24 cellular contexts compared by ENCODE assay signal in the genomic region with DNA sequence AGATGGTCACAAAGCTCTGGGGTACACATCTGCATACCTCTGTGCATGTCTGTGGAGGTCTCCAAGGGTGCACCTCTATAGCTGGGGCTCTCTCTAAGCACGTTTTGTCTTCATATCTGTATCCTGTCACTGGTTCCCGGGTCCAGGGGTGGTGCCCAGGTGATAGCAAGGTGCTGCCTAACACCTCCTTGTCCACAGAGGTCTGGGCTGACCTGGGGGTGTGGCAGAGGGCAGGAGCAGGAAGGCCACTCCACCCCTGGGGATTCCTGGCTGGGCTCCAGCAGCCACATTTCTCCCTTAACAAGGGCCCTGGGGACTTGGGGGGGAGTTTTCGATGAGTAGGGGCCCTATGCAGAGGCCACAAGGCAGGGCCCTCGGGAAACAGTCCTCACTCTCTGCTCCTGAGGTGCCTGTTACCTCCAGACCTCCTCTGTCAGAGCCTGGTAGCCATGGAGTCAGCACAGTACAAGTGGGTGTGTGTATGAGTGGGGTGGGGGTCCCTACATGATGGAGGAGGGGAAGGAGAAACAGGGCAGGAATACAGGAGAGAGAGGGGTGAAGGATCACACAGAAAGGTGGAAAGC. TPM values are rescaled to one million over a fixed set of nuclear protein-coding genes. Genes with fewer than 3 reads are reported as not detected.
DNase-seq lines count a peak whose midpoint lies in the region; ATAC-seq and TF ChIP-seq lines count a peak whose summit lies in the region.
"Had no signal": no experiment of that assay in that cellular context is flagged by ENCODE, and none has a peak within 500 bp of the region (broad histone marks: within the 10 kb centered on the region; RNA-seq: fewer than 3 reads in every experiment).

No MANE protein-coding gene starts in this region.

- H3K23ac ChIP-seq in IMR-90 (ENCODE audit: low read depth, low read length), result no peak overlapping the region

- WGBS in IMR-90 (ENCODE audit: extremely low coverage in 2 of 2, insufficient read length in 1 of 2), 2 experiments, result 50% methylated on average over 1 of the region's 4 CpGs; no CpG with 5 or more reads in 1 of the 2 experiments

- H3K9me3 Mint-ChIP-seq in chondrocyte (ENCODE audit: low read depth), result no peaks in the 10 kb centered on the region
- no peaks in the 10 kb centered on the region for H3K9me3 Mint-ChIP-seq in neural crest cell
- H3K9me3 Mint-ChIP-seq in stimulated activated memory B cell treated with anti-CD40 and anti-IgM and Interleukin-4, amounts not matched to agents 10 μg/mL and 1 μg/mL and 100 μg/mL, for 72 hours, result no peaks in the 10 kb centered on the region
- H3K9me3 Mint-ChIP-seq: CD4-positive, alpha-beta T cell; H9; HFFc6 had no signal

- 0 out of 2 replicates have a peak, but pooled peaks cover 9% of the 10 kb centered on the region for H3K9me1 ChIP-seq in IMR-90 (ENCODE audit: insufficient read depth, low read length)

- H3K4me1 Mint-ChIP-seq in chondrocyte (ENCODE audit: low read depth) (peaks cover 10% of the 10 kb centered on the region), neural crest cell (no peaks in the 10 kb centered on the region)
- H3K4me1 Mint-ChIP-seq in stimulated activated memory B cell treated with anti-CD40 and anti-IgM and Interleukin-4, amounts not matched to agents 10 μg/mL and 1 μg/mL and 100 μg/mL, for 72 hours, result no peaks in the 10 kb centered on the region

- TF ChIP-seq CTCF in IMR-90 (conservative IDR thresholded peaks at IDR 0.05; ENCODE audit: low read depth, low read length) (no peak), chondrocyte (IDR thresholded peaks at IDR 0.05) (no peak), neural crest cell (conservative IDR thresholded peaks at IDR 0.05) (no peak)

- TF ChIP-seq RAD21 in IMR-90 (IDR thresholded peaks at IDR 0.05; ENCODE audit: low read length), result no peak

- H2AK9ac ChIP-seq in IMR-90 (replicated peaks; ENCODE audit: low read depth, low read length, poor library complexity), result peak overlapping the region; percentile 76

- no peaks in the 10 kb centered on the region for H4K20me1 ChIP-seq in IMR-90 (ENCODE audit: insufficient read depth, low read length)

- in situ Hi-C loops in IMR-90 (cut with MboI; ENCODE audit: low sequenced_read_pairs), result no loop called here

- no peak overlapping the region for H2BK20ac ChIP-seq in IMR-90 (ENCODE audit: low read depth, low read length)

- H4K8ac ChIP-seq in IMR-90 (ENCODE audit: low read depth in 2 of 2, low read length in 2 of 2), result no peak overlapping the region

- H2AFZ ChIP-seq in IMR-90 (replicated peaks; ENCODE audit: low read length, poor library complexity), result peak overlapping the region; percentile 51

- H3K36me3 Mint-ChIP-seq in chondrocyte (ENCODE audit: low read depth) (no peaks in the 10 kb centered on the region), neural crest cell (ENCODE audit: low read depth) (no peaks in the 10 kb centered on the region)
- no peaks in the 10 kb centered on the region for H3K36me3 Mint-ChIP-seq in stimulated activated memory B cell treated with anti-CD40 and anti-IgM and Interleukin-4, amounts not matched to agents 10 μg/mL and 1 μg/mL and 100 μg/mL, for 72 hours

- intact Hi-C loops in IMR-90 (cut with micrococcal nuclease), result no loop called here

- no peak overlapping the region for H3K18ac ChIP-seq in IMR-90 (ENCODE audit: low read depth, low read length)

- DNase-seq in IMR-90, result no peak
- peak; percentile 50 for DNase-seq in chondrocyte (ENCODE audit: low spot score)
- DNase-seq in neural crest cell (ENCODE audit: low read depth, low spot score), result no peak
- no peak for DNase-seq in activated gamma-delta T cell treated with Interleukin-2 at 50 U/mL for 16 hours
- no peak for DNase-seq in HT-29 (ENCODE audit: low spot score)
- DNase-seq: BE2C; CD4-positive, alpha-beta T cell; COR-L47; DMS79; HFFc6; KG1; NCI-H1105; NCI-H146; NCI-H2029; NCI-H2171; NCI-H345; NCI-H524; NCI-H774; OCI-M1; SHP77 had no signal

- H3K56ac ChIP-seq in IMR-90 (ENCODE audit: extremely low read depth, insufficient read depth, low read length), result no peak overlapping the region

- dilution Hi-C loops in IMR-90 (cut with HindIII; ENCODE audit: low sequenced_read_pairs, unreplicated experiment), result no loop called here

- no peak overlapping the region for H3K4ac ChIP-seq in IMR-90 (ENCODE audit: low read depth, low read length)

- H2BK15ac ChIP-seq in IMR-90 (ENCODE audit: low read depth, low read length), result no peak overlapping the region

- H3K9ac ChIP-seq in IMR-90 (ENCODE audit: low read depth, low read length), result no peak overlapping the region

- no peak overlapping the region for H2BK5ac ChIP-seq in IMR-90 (ENCODE audit: low read depth, low read length, poor library complexity, severe bottlenecking)

- H2AK5ac ChIP-seq in IMR-90 (ENCODE audit: low read depth, low read length), result no peak overlapping the region

- no peaks in the 10 kb centered on the region for H3K79me1 ChIP-seq in IMR-90 (ENCODE audit: low read depth in 1 of 2, low read length in 2 of 2)

- POLR2A ChIA-PET in IMR-90 (lab: Charles Lee; ENCODE audit: unreplicated experiment), result no interaction called here

- TF ChIP-seq POLR2A in IMR-90 (IDR thresholded peaks at IDR 0.05; ENCODE audit: low read depth, low read length), result no peak

- H3K36me3 ChIP-seq in IMR-90 (ENCODE audit: control insufficient read depth, insufficient read depth, low read length), result no peaks in the 10 kb centered on the region
- H3K36me3 ChIP-seq: BE2C had no signal

- H2BK120ac ChIP-seq in IMR-90 (ENCODE audit: low read depth, low read length), result no peak overlapping the region

- BruUV-seq in IMR-90 (replicated peaks; lab: Mats Ljungman, UMichigan), result no TSS peak

- peaks cover 8% of the 10 kb centered on the region; the same call in 1 of the 2 replicates for H3K27me3 ChIP-seq in IMR-90 (ENCODE audit: control insufficient read depth, insufficient read depth, low read length)
- H3K27me3 ChIP-seq: BE2C had no signal

- no peaks in the 10 kb centered on the region for H3K27me3 Mint-ChIP-seq in chondrocyte (ENCODE audit: low read depth)
- no peaks in the 10 kb centered on the region for H3K27me3 Mint-ChIP-seq in neural crest cell (ENCODE audit: low read depth)
- H3K27me3 Mint-ChIP-seq in stimulated activated memory B cell treated with anti-CD40 and anti-IgM and Interleukin-4, amounts not matched to agents 10 μg/mL and 1 μg/mL and 100 μg/mL, for 72 hours, result no peaks in the 10 kb centered on the region
- H3K27me3 Mint-ChIP-seq: CD4-positive, alpha-beta T cell had no signal

- CTCF ChIA-PET in IMR-90 (lab: Yijun Ruan, JAX), result no interaction called here

- no peaks in the 10 kb centered on the region; the same call in 1 of the 2 replicates for H3K4me1 ChIP-seq in IMR-90 (ENCODE audit: control insufficient read depth, insufficient read depth, low read length)
- H3K4me1 ChIP-seq: BE2C had no signal

- H4K5ac ChIP-seq in IMR-90 (ENCODE audit: low read depth, low read length), result no peak overlapping the region

- no peak overlapping the region for H3K27ac ChIP-seq in IMR-90 (ENCODE audit: insufficient read depth, low read length)

- no peak overlapping the region for H3K14ac ChIP-seq in IMR-90 (replicated peaks; ENCODE audit: low read depth, low read length)

- ATAC-seq in IMR-90 (ENCODE audit: low read depth) (no peak), GM18517 (IDR thresholded peaks at IDR 0.05; ENCODE audit: unreplicated experiment) (no peak)
- ATAC-seq in stimulated activated memory B cell treated with anti-CD40 and anti-IgM and Interleukin-4, amounts not matched to agents 10 μg/mL and 1 μg/mL and 100 μg/mL, for 72 hours, result peak; percentile 18

- no peaks in the 10 kb centered on the region for H3K9me3 ChIP-seq in IMR-90 (ENCODE audit: control insufficient read depth, insufficient read depth, low read length)
- H3K9me3 ChIP-seq: BE2C had no signal

- H3K4me3 Mint-ChIP-seq in chondrocyte (ENCODE audit: unreplicated experiment) (no peak overlapping the region), neural crest cell (no peak overlapping the region)
- H3K4me3 Mint-ChIP-seq in stimulated activated memory B cell treated with anti-CD40 and anti-IgM and Interleukin-4, amounts not matched to agents 10 μg/mL and 1 μg/mL and 100 μg/mL, for 72 hours, result no peak overlapping the region
- H3K4me3 Mint-ChIP-seq: CD4-positive, alpha-beta T cell; H9; HFFc6 had no signal

- no peak overlapping the region for H3K4me3 ChIP-seq in IMR-90 (ENCODE audit: insufficient read depth, low read depth, low read length)

- H4K91ac ChIP-seq in IMR-90 (ENCODE audit: insufficient read depth, low read depth, low read length), result no peak overlapping the region

- H3K4me2 ChIP-seq in IMR-90 (ENCODE audit: low read depth, low read length), result no peak overlapping the region

- H3K27ac Mint-ChIP-seq in chondrocyte (ENCODE audit: unreplicated experiment), result peak overlapping the region; percentile 5
- peak overlapping the region; percentile 67 for H3K27ac Mint-ChIP-seq in neural crest cell (ENCODE audit: unreplicated experiment)
- H3K27ac Mint-ChIP-seq in stimulated activated memory B cell treated with anti-CD40 and anti-IgM and Interleukin-4, amounts not matched to agents 10 μg/mL and 1 μg/mL and 100 μg/mL, for 72 hours, result no peak overlapping the region
- H3K27ac Mint-ChIP-seq: CD4-positive, alpha-beta T cell; HFFc6 had no signal

TF ChIP-seq in IMR-90, 13 proteins besides CTCF, POLR2A, EP300 and RAD21 (continues in another document):
- no peak for TF ChIP-seq MXI1 (IDR thresholded peaks at IDR 0.05; ENCODE audit: borderline replicate concordance, low read depth, low read length)

RNA-seq across cellular contexts. Expression of a gene that starts 7.0 kb away (rescaled TPM):
- not detected in 2 replicates for total RNA-seq in IMR-90 (2012; rRNA removed)
- not detected in 2 replicates for polyA plus RNA-seq in IMR-90 (2012; rRNA removed)
- not detected in 2 replicates for polyA plus RNA-seq in IMR-90 (2012; cell fraction: cytosol; rRNA removed)
- not detected in 2 replicates for polyA plus RNA-seq in IMR-90 (2012; cell fraction: nucleus; rRNA removed; ENCODE audit: low replicate concordance)
- not detected in 3 replicates for total RNA-seq in chondrocyte
- total RNA-seq in neural crest cell, result not detected in 2 replicates
- total RNA-seq in HT-29 (2014; rRNA removed; shearing (Covaris generic)), result not detected in 2 replicates
- total RNA-seq: A673; CD4-positive, alpha-beta T cell; H9; HFFc6 had no signal

RNA-seq across cellular contexts. Expression of a gene that starts 40.0 kb away (rescaled TPM):
- total RNA-seq in IMR-90 (2012; rRNA removed) (3.3 and 3.8 TPM in 2 replicates), chondrocyte (7.0 to 7.8 TPM (median 7.5 TPM) in 3 replicates), neural crest cell (16.0 and 17.3 TPM in 2 replicates)
- polyA plus RNA-seq in IMR-90 (2012; rRNA removed), result 4.1 and 4.3 TPM in 2 replicates
- 2.4 and 3.3 TPM in 2 replicates for polyA plus RNA-seq in IMR-90 (2012; cell fraction: cytosol; rRNA removed)
- 4.6 and 5.1 TPM in 2 replicates for polyA plus RNA-seq in IMR-90 (2012; cell fraction: nucleus; rRNA removed; ENCODE audit: low replicate concordance)
- 5.3 and 6.1 TPM in 2 replicates for total RNA-seq in HT-29 (2014; rRNA removed; shearing (Covaris generic))

RNA-seq across cellular contexts. Expression of a gene that starts 40.1 kb away (rescaled TPM):
- 111 and 132 TPM in 2 replicates for total RNA-seq in IMR-90 (2012; rRNA removed)
- 36.5 and 42.8 TPM in 2 replicates for polyA plus RNA-seq in IMR-90 (2012; rRNA removed)
- 26.3 and 29.0 TPM in 2 replicates for polyA plus RNA-seq in IMR-90 (2012; cell fraction: cytosol; rRNA removed)
- 9.5 and 10.4 TPM in 2 replicates for polyA plus RNA-seq in IMR-90 (2012; cell fraction: nucleus; rRNA removed; ENCODE audit: low replicate concordance)
- 66.0 to 66.9 TPM (median 66.3 TPM) in 3 replicates for total RNA-seq in chondrocyte
- 96.2 and 97.5 TPM in 2 replicates for total RNA-seq in neural crest cell
- 166 and 170 TPM in 2 replicates for total RNA-seq in HT-29 (2014; rRNA removed; shearing (Covaris generic))
